Comparison of ENCODE assay signal across 10 cellular contexts in genomic region chr2:238127165-238128060, GRCh38. TPM values are rescaled to one million over a fixed set of nuclear protein-coding genes. Genes with fewer than 3 reads are reported as not detected.
A peak's percentile ranks its signal among the peaks of the same experiment; 100 is the strongest.
DNase-seq lines count a peak whose midpoint lies in the region; ATAC-seq and TF ChIP-seq lines count a peak whose summit lies in the region.
"Had no signal": no experiment of that assay in that cellular context is flagged by ENCODE, and none has a peak within 500 bp of the region (broad histone marks: within the 10 kb centered on the region; RNA-seq: fewer than 3 reads in every experiment).

No MANE protein-coding gene starts in this region.

- WGBS in endodermal cell (ENCODE audit: insufficient coverage in 1 of 2, insufficient read length in 1 of 2), 2 experiments: 79 to 84% methylated on average over 20 to 36 of the region's 36 CpGs

- no peak overlapping the region for H3K27ac Mint-ChIP-seq in endodermal cell
- H3K27ac Mint-ChIP-seq in neural progenitor cell: peak overlapping the region; percentile 28

- no peaks in the 10 kb centered on the region for H3K36me3 Mint-ChIP-seq in endodermal cell (ENCODE audit: low read depth)
- H3K36me3 Mint-ChIP-seq in neural progenitor cell: no peaks in the 10 kb centered on the region

- DNase-seq in DND-41: no peak
- peak; percentile 55 for DNase-seq in endodermal cell
- peak; percentile 37 for DNase-seq in neural progenitor cell (ENCODE audit: low spot score)
- DNase-seq in stimulated activated CD4-positive, alpha-beta T cell treated with anti-CD3 and anti-CD28 coated beads, Interleukin-4, amount 100 ng/mL, for 24 hours: no peak
- DNase-seq in NCI-H69 (lab: John Stamatoyannopoulos, UW): no peak
- DNase-seq in pons (ENCODE audit: low spot score): no peak
- DNase-seq in NCI-H2081 (lab: John Stamatoyannopoulos, UW): no peak

- peaks cover 9% of the 10 kb centered on the region for H3F3A ChIP-seq in neural progenitor cell (ENCODE audit: low read depth)

- H3K9me3 Mint-ChIP-seq in endodermal cell (no peaks in the 10 kb centered on the region), neural progenitor cell (no peaks in the 10 kb centered on the region)

- H3K79me2 ChIP-seq in DND-41 (ENCODE audit: insufficient read depth, low read length) (no peaks in the 10 kb centered on the region), neural progenitor cell (ENCODE audit: low read depth) (no peaks in the 10 kb centered on the region)

- H3K4me3 ChIP-seq in DND-41 (ENCODE audit: low read depth in 1 of 2, low read length in 2 of 2) (no peak overlapping the region), endodermal cell (ENCODE audit: low read length) (no peak overlapping the region), neural progenitor cell (no peak overlapping the region)

- no peak for TF ChIP-seq CTCF in DND-41 (IDR thresholded peaks at IDR 0.05; ENCODE audit: borderline replicate concordance, extremely low read depth, low read length, poor library complexity, severe bottlenecking)
- TF ChIP-seq CTCF in endodermal cell (conservative IDR thresholded peaks at IDR 0.05): no peak
- TF ChIP-seq CTCF in neural progenitor cell (IDR thresholded peaks at IDR 0.05): no peak

- H3K4me3 Mint-ChIP-seq in endodermal cell (no peak overlapping the region), neural progenitor cell (no peak overlapping the region)

- no peaks in the 10 kb centered on the region for H3K9me3 ChIP-seq in DND-41 (ENCODE audit: insufficient read depth, low read length, severe bottlenecking)
- no peaks in the 10 kb centered on the region for H3K9me3 ChIP-seq in endodermal cell (ENCODE audit: control insufficient read depth, low read length)
- no peaks in the 10 kb centered on the region for H3K9me3 ChIP-seq in neural progenitor cell (ENCODE audit: low read depth)
- H3K9me3 ChIP-seq: vagina had no signal

- H3K36me3 ChIP-seq in DND-41 (ENCODE audit: insufficient read depth, low read length): no peaks in the 10 kb centered on the region
- no peaks in the 10 kb centered on the region for H3K36me3 ChIP-seq in endodermal cell (ENCODE audit: control insufficient read depth, insufficient read depth, low read length)
- H3K36me3 ChIP-seq in neural progenitor cell: no peaks in the 10 kb centered on the region
- H3K36me3 ChIP-seq: vagina had no signal

- ATAC-seq in DND-41 (ENCODE audit: insufficient read depth, low read depth): peak; percentile 42; the same call in 1 of the 3 replicates
- peak; percentile 56 for ATAC-seq in HG03135 (IDR thresholded peaks at IDR 0.05; ENCODE audit: unreplicated experiment)

- H3K27ac ChIP-seq in DND-41 (ENCODE audit: low read length) (no peak overlapping the region), endodermal cell (ENCODE audit: low read depth, low read length) (no peak overlapping the region), neural progenitor cell (no peak overlapping the region)
- H3K27ac ChIP-seq: vagina had no signal

- no peak overlapping the region for H3K4me2 ChIP-seq in DND-41 (ENCODE audit: insufficient read depth, low read length)
- no peak overlapping the region for H3K4me2 ChIP-seq in neural progenitor cell

- H4K20me1 ChIP-seq in DND-41 (ENCODE audit: insufficient read depth, low read length) (no peaks in the 10 kb centered on the region; the same call in 1 of the 2 replicates), neural progenitor cell (ENCODE audit: low read depth) (no peaks in the 10 kb centered on the region)

- no peaks in the 10 kb centered on the region for H3K27me3 Mint-ChIP-seq in endodermal cell (ENCODE audit: insufficient read depth)
- H3K27me3 Mint-ChIP-seq in neural progenitor cell (ENCODE audit: insufficient read depth, low read depth): no peaks in the 10 kb centered on the region

- H3K9ac ChIP-seq in DND-41 (ENCODE audit: low read depth, low read length) (no peak overlapping the region), endodermal cell (ENCODE audit: extremely low read depth, low read length, poor library complexity, severe bottlenecking) (no peak overlapping the region), neural progenitor cell (no peak overlapping the region)

- no peaks in the 10 kb centered on the region for H3K4me1 ChIP-seq in DND-41 (ENCODE audit: insufficient read depth, low read length)
- H3K4me1 ChIP-seq in endodermal cell (ENCODE audit: control insufficient read depth, insufficient read depth, low read length): no peaks in the 10 kb centered on the region
- H3K4me1 ChIP-seq in neural progenitor cell: no peaks in the 10 kb centered on the region

- no peaks in the 10 kb centered on the region for H3K4me1 Mint-ChIP-seq in endodermal cell
- no peaks in the 10 kb centered on the region for H3K4me1 Mint-ChIP-seq in neural progenitor cell

- no peaks in the 10 kb centered on the region for H3K27me3 ChIP-seq in DND-41 (ENCODE audit: insufficient read depth, low read length, poor library complexity)
- no peaks in the 10 kb centered on the region for H3K27me3 ChIP-seq in endodermal cell (ENCODE audit: control insufficient read depth, insufficient read depth, low read length, poor library complexity, severe bottlenecking)
- H3K27me3 ChIP-seq in neural progenitor cell: no peaks in the 10 kb centered on the region
- H3K27me3 ChIP-seq: vagina had no signal

- H2AFZ ChIP-seq in DND-41 (ENCODE audit: low read depth, low read length) (no peak overlapping the region), neural progenitor cell (replicated peaks) (peak overlapping the region; percentile 81)

RNA-seq across cellular contexts. Expression of gene KLHL30, which starts 11.1 kb away (rescaled TPM):
- total RNA-seq in endodermal cell: not detected
- polyA plus RNA-seq in endodermal cell (2013, experiment 1 of 2): 0.25 TPM
- 0.41 TPM for polyA plus RNA-seq in endodermal cell (2013, experiment 2 of 2)
- 0.06 TPM in 1 of 2 replicates, not detected in the other for total RNA-seq in neural progenitor cell (ENCODE audit: low replicate concordance)

RNA-seq across cellular contexts. Expression of gene ESPNL, which starts 27.3 kb away (rescaled TPM):
- under 1 TPM; 0.15 to 0.86 TPM for total RNA-seq in endodermal cell
- 0.32 TPM for polyA plus RNA-seq in endodermal cell (2013, experiment 1 of 2)
- polyA plus RNA-seq in endodermal cell (2013, experiment 2 of 2): 0.25 TPM
- 0.58 and 0.59 TPM in 2 replicates for total RNA-seq in neural progenitor cell (ENCODE audit: low replicate concordance)
- total RNA-seq: MCF 10A had no signal

RNA-seq across cellular contexts. Expression of gene ERFE, which starts 31.4 kb away (rescaled TPM):
- total RNA-seq in endodermal cell (1 to 10 TPM in 1 of 2 donors, under 1 TPM in 1; 0.48 to 1.6 TPM), neural progenitor cell (ENCODE audit: low replicate concordance) (0.09 TPM in 1 of 2 replicates, not detected in the other)
- 3.4 TPM for polyA plus RNA-seq in endodermal cell (2013, experiment 1 of 2)
- 2.0 TPM for polyA plus RNA-seq in endodermal cell (2013, experiment 2 of 2)
- total RNA-seq: vagina had no signal

Comparison
In these comparisons a context has a peak if more than half of its experiments do, and no peak if none do; other contexts are left out.
1. DNase-seq: peak in endodermal cell (single experiment) and neural progenitor cell (single experiment); none in DND-41 (single experiment), stimulated activated CD4-positive, alpha-beta T cell treated with anti-CD3 and anti-CD28 coated beads, Interleukin-4, amount 100 ng/mL, for 24 hours (single experiment), NCI-H69 (single experiment), pons (single experiment) and NCI-H2081 (0 of 2).